In the genomic region with DNA sequence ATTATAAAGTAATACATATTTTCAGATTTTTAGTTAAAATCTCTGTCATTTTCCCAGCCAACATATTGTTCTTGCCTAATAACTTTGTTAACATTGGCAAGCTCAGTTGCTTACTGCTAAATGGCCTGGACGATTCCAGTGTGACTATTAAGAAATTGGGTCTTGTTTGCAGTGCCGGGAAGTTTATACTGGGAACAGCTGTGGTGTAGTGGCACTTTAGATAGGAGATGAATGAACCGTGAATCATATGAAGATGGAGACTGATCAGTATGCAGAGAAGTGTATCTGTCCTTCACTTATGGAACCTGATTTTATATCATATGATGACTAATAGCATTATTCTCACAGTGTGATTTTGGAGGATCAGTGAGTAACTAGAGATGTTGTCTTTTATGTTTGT, we compare ENCODE assay signal across 18 cellular contexts. TPM values are rescaled to one million over a fixed set of nuclear protein-coding genes. Genes with fewer than 3 reads are reported as not detected.
DNase-seq lines count a peak whose midpoint lies in the region; ATAC-seq, FAIRE-seq and TF ChIP-seq lines count a peak whose summit lies in the region.
"Had no signal": no experiment of that assay in that cellular context is flagged by ENCODE, and none has a peak within 500 bp of the region (broad histone marks: within the 10 kb centered on the region; RNA-seq: fewer than 3 reads in every experiment).

No MANE protein-coding gene starts in this region.

- ATAC-seq in body of pancreas (peak; percentile 20), pancreas (peak; percentile 18 to 47 (median 27)), HG03354 (IDR thresholded peaks at IDR 0.05; ENCODE audit: poor library complexity, severe bottlenecking, unreplicated experiment) (no peak), HG02642 (IDR thresholded peaks at IDR 0.05; ENCODE audit: poor library complexity, unreplicated experiment) (no peak)
- ATAC-seq: HCT116 had no signal

- H3K4me1 Mint-ChIP-seq in HFFc6 (ENCODE audit: low read depth), result peaks cover 7% of the 10 kb centered on the region; the same call in 1 of the 2 replicates

- peaks cover 5% of the 10 kb centered on the region for H3K36me3 Mint-ChIP-seq in HFFc6 (ENCODE audit: low read depth)

- DNase-seq in EL (peak; percentile 56), HFFc6 (peak; percentile 56), body of pancreas (peak; percentile 41 to 72 (median 57)), pancreas (peak in 3 of 6 donors; percentile 44 to 52 (median 45)), NCI-H1694 treated with DMSO at 0.1 percent for 48 hours (lab: John Stamatoyannopoulos, UW) (no peak), NCI-H2107 (lab: John Stamatoyannopoulos, UW) (no peak)
- DNase-seq: Caco-2, DMS153, GM23248, NCI-H1417 treated with DMSO at 0.1 percent for 48 hours, NCI-H2029, NCI-H748 treated with DMSO at 0.1 percent for 48 hours had no signal

- H3K4me1 ChIP-seq in body of pancreas (peaks cover 39% of the 10 kb centered on the region), pancreas (peaks cover 0 to 14% (median 4%) of the 10 kb centered on the region in 3 donors)

- 0 out of 2 replicates have a peak, but pooled peaks cover 2% of the 10 kb centered on the region for H3K27me3 Mint-ChIP-seq in HFFc6 (ENCODE audit: insufficient read depth)

- H3K4me3 ChIP-seq in body of pancreas (no peak overlapping the region), pancreas (peak overlapping the region in 3 of 4 donors; percentile 77 to 87 (median 83))
- H3K4me3 ChIP-seq: GM23248, SK-N-MC had no signal

- H3K36me3 ChIP-seq in body of pancreas (replicated peaks in 1 of 2; ENCODE audit: insufficient read depth in 1 of 2, low read depth in 2 of 2), result no peaks in the 10 kb centered on the region
- H3K36me3 ChIP-seq in pancreas, result no peaks in the 10 kb centered on the region

- peak overlapping the region in 2 of 4 donors; percentile 94 to 97 for H3K27ac ChIP-seq in body of pancreas
- peak overlapping the region in 2 of 4 donors; percentile 94 to 96 for H3K27ac ChIP-seq in pancreas
- H3K27ac ChIP-seq: GM23248, SK-N-MC had no signal

- peak in 2 of 3 donors; percentile 29 to 40 for TF ChIP-seq POLR2A in body of pancreas (IDR thresholded peaks at IDR 0.05)

- H3K27me3 ChIP-seq in body of pancreas (no peaks in the 10 kb centered on the region), pancreas (no peaks in the 10 kb centered on the region)

- WGBS in body of pancreas, 2 donors, result 28 to 39% methylated on average over 3 of the region's 3 CpGs
- 27 to 34% methylated on average over 3 of the region's 3 CpGs for WGBS in pancreas, 2 donors

- H3K9me3 ChIP-seq in body of pancreas (no peaks in the 10 kb centered on the region), pancreas (no peaks in the 10 kb centered on the region)
- H3K9me3 ChIP-seq: Caco-2 had no signal

- no peaks in the 10 kb centered on the region; the same call in none of the 2 replicates for H3K9me3 Mint-ChIP-seq in HFFc6

- TF ChIP-seq CTCF in HFFc6 (IDR thresholded peaks at IDR 0.05), result no peak
- TF ChIP-seq CTCF in body of pancreas (IDR thresholded peaks at IDR 0.05), result no peak
- no peak for TF ChIP-seq CTCF in pancreas (IDR thresholded peaks at IDR 0.05)

- FAIRE-seq in pancreas (lab: Jason Lieb, UNC), result no peak

- intact Hi-C loops in body of pancreas (cut with DNase I) (loop anchor here (10.0 kb wide), 1 partner anchor 75 kb away; no protein-coding TSS in a partner anchor), pancreas (cut with DNase I) (loop anchor here in 1 of 3 donors (10.0 kb wide), 1 partner anchor 85 kb away; no protein-coding TSS in a partner anchor)

- H3K27ac Mint-ChIP-seq in HFFc6, result no peak overlapping the region

- peak overlapping the region; percentile 40; the same call in 1 of the 2 replicates for H3K4me3 Mint-ChIP-seq in HFFc6

RNA-seq across cellular contexts. Expression of a gene that starts 3.3 kb away (rescaled TPM):
- total RNA-seq in HFFc6 (2021; fragmentation: NEBNext Ultra II Directional; extraction: Animal tissue kit (Norgen Biotek cat#: 25700)), result 10 to 100 TPM in 2 of 6 experiments, 1 to 10 TPM in 4; 2.9 to 23.2 (median 3.8) TPM
- total RNA-seq in body of pancreas, result 10 to 100 TPM; 57.4 to 67.2 TPM
- 10 to 100 TPM; 21.9 to 31.8 (median 26.4) TPM for total RNA-seq in pancreas
- 10 to 100 TPM in 1 of 2 donors, 1 to 10 TPM in 1; 2.2 to 10.3 TPM for polyA plus RNA-seq in pancreas
- total RNA-seq: G401; GM23248; T-helper 1 cell treated with Interleukin-12 subunit alpha and Interleukin-12 subunit beta and Interleukin-4 antibody, amounts not matched to agents 30 ng/mL and 1 ng/mL, for 36 hours had no signal
- polyA plus RNA-seq: GM23248 had no signal

Comparison
In these comparisons a context has a peak if more than half of its experiments do, and no peak if none do; other contexts are left out.
1. DNase-seq: peak in EL (single experiment), HFFc6 (single experiment) and body of pancreas (4 of 4); none in NCI-H1694 treated with DMSO at 0.1 percent for 48 hours (single experiment) and NCI-H2107 (single experiment).
2. ATAC-seq: peak in body of pancreas (single experiment) and pancreas (4 of 4); none in HG03354 (single experiment) and HG02642 (single experiment).
3. H3K4me3 ChIP-seq: peak in pancreas (3 of 4); none in body of pancreas (0 of 2).